In genomic region chr4:139452000-139452399, GRCh38 we compare ENCODE assay signal across 13 cellular contexts. TPM values are rescaled to one million over a fixed set of nuclear protein-coding genes. Genes with fewer than 3 reads are reported as not detected.
DNase-seq lines count a peak whose midpoint lies in the region; ATAC-seq and TF ChIP-seq lines count a peak whose summit lies in the region.
"Had no signal": no experiment of that assay in that cellular context is flagged by ENCODE, and none has a peak within 500 bp of the region (broad histone marks: within the 10 kb centered on the region; RNA-seq: fewer than 3 reads in every experiment).

No MANE protein-coding gene starts in this region.

- H3K9me3 Mint-ChIP-seq in activated T-cell treated with anti-CD3 and anti-CD28 coated beads, Interleukin-2, amount 50 U/mL, for 4 hours: no peaks in the 10 kb centered on the region
- no peaks in the 10 kb centered on the region for H3K9me3 Mint-ChIP-seq in activated B cell treated with CpG ODN at 0.5 μM for 24 hours

- peak overlapping the region; percentile 11 for H3K4me3 Mint-ChIP-seq in activated T-cell treated with anti-CD3 and anti-CD28 coated beads, Interleukin-2, amount 50 U/mL, for 4 hours
- no peak overlapping the region for H3K4me3 Mint-ChIP-seq in activated B cell treated with CpG ODN at 0.5 μM for 24 hours

- no peak for ATAC-seq in activated T-cell treated with anti-CD3 and anti-CD28 coated beads, Interleukin-2, amount 50 U/mL, for 4 hours
- ATAC-seq in activated B cell treated with CpG ODN at 0.5 μM for 24 hours (ENCODE audit: low read depth) (no peak), psoas muscle (no peak), left ventricle myocardium superior (no peak)

- no peaks in the 10 kb centered on the region for H3K9me3 ChIP-seq in spleen
- H3K9me3 ChIP-seq in psoas muscle: no peaks in the 10 kb centered on the region
- H3K9me3 ChIP-seq: BE2C, vagina had no signal

- DNase-seq in activated T-cell treated with anti-CD3 and anti-CD28 coated beads, Interleukin-2, amount 50 U/mL, for 4 hours: no peak
- no peak for DNase-seq in activated T-cell treated with anti-CD3 and anti-CD28 coated beads, Interleukin-2, amount 50 U/mL, for 48 hours
- DNase-seq in activated B cell treated with CpG ODN at 0.5 μM for 24 hours (no peak), foreskin fibroblast (no peak), spleen (no peak), psoas muscle (no peak), left ventricle myocardium superior (no peak)
- no peak for DNase-seq in activated CD4-positive, CD25-positive, alpha-beta regulatory T cell (lab: John Stamatoyannopoulos, UW)
- DNase-seq: activated effector memory CD4-positive, alpha-beta T cell treated with anti-CD3 and anti-CD28 coated beads, Interleukin-2, amount 50 U/mL, for 16 hours; BE2C; erythroblast; NCI-H2029 had no signal

- WGBS in spleen, 5 donors: 83 to 97% (median 90%) methylated on average over 1 of the region's 1 CpG
- WGBS in psoas muscle, 3 donors: 91 to 100% (median 97%) methylated on average over 1 of the region's 1 CpG

- H3K36me3 ChIP-seq in spleen (no peaks in the 10 kb centered on the region), psoas muscle (ENCODE audit: insufficient read depth in 1 of 2, low read depth in 1 of 2) (no peaks in the 10 kb centered on the region)
- H3K36me3 ChIP-seq: BE2C, vagina had no signal

- TF ChIP-seq CTCF in activated B cell treated with CpG ODN at 0.5 μM for 24 hours (IDR thresholded peaks at IDR 0.05): no peak
- no peak for TF ChIP-seq CTCF in foreskin fibroblast (IDR thresholded peaks at IDR 0.05; ENCODE audit: low read depth, low read length)
- no peak for TF ChIP-seq CTCF in spleen (IDR thresholded peaks at IDR 0.05 in 8 of 11, conservative IDR thresholded peaks at IDR 0.05 in 3 of 11)
- no peak for TF ChIP-seq CTCF in psoas muscle (IDR thresholded peaks at IDR 0.05)

- peaks cover 23 to 49% (median 40%) of the 10 kb centered on the region in 6 donors for H3K4me1 ChIP-seq in spleen
- peaks cover 16% of the 10 kb centered on the region for H3K4me1 ChIP-seq in psoas muscle
- H3K4me1 ChIP-seq: BE2C had no signal

- peak overlapping the region; percentile 98 for H3K27ac Mint-ChIP-seq in activated B cell treated with CpG ODN at 0.5 μM for 24 hours

- POLR2A ChIA-PET in activated B cell treated with CpG ODN at 0.5 μM for 24 hours (lab: Charles Lee): interaction anchor here (1.0 to 1.6 kb wide), 2 partner anchors 102 to 276 kb away, joined by 4 to 9 read pairs; no protein-coding TSS in a partner anchor

- no peaks in the 10 kb centered on the region for H3K36me3 Mint-ChIP-seq in activated T-cell treated with anti-CD3 and anti-CD28 coated beads, Interleukin-2, amount 50 U/mL, for 4 hours (ENCODE audit: insufficient read depth)
- H3K36me3 Mint-ChIP-seq in activated B cell treated with CpG ODN at 0.5 μM for 24 hours (ENCODE audit: low read depth): peaks cover 16% of the 10 kb centered on the region

- peak overlapping the region in 7 of 8 donors; percentile 96 to 99 (median 97) for H3K27ac ChIP-seq in spleen
- H3K27ac ChIP-seq in psoas muscle: no peak overlapping the region

- no peak for TF ChIP-seq POLR2A in spleen (IDR thresholded peaks at IDR 0.05)

- H3K27me3 Mint-ChIP-seq in activated T-cell treated with anti-CD3 and anti-CD28 coated beads, Interleukin-2, amount 50 U/mL, for 4 hours (ENCODE audit: low read depth): no peaks in the 10 kb centered on the region
- no peaks in the 10 kb centered on the region for H3K27me3 Mint-ChIP-seq in activated B cell treated with CpG ODN at 0.5 μM for 24 hours

- CTCF ChIA-PET in activated B cell treated with CpG ODN at 0.5 μM for 24 hours (lab: Charles Lee): interaction anchor here (1.5 kb wide), 1 partner anchor 70 kb away, joined by 3 read pairs; no protein-coding TSS in a partner anchor

- intact Hi-C loops in activated B cell treated with CpG ODN at 0.5 μM for 24 hours (cut with micrococcal nuclease) (loop anchor here (2.0 to 5.0 kb wide), 4 partner anchors 79 to 1769 kb away; partner anchors contain the start of genes ELMOD2, TBC1D9 and ZNF330), spleen (cut with DNase I; ENCODE audit: low total_unique reads) (no loop called here), psoas muscle (cut with DNase I) (no loop called here), left ventricle myocardium superior (cut with micrococcal nuclease) (loop anchor here (10.0 kb wide), 1 partner anchor 53 kb away; no protein-coding TSS in a partner anchor)

- H3K4me3 ChIP-seq in foreskin fibroblast (ENCODE audit: low read depth in 1 of 2, low read length in 2 of 2): peak overlapping the region; percentile 98 to 99
- H3K4me3 ChIP-seq in spleen: peak overlapping the region in 1 of 8 donors; percentile 86
- no peak overlapping the region for H3K4me3 ChIP-seq in psoas muscle

- H3K27me3 ChIP-seq in spleen (replicated peaks in 1 of 7) (no peaks in the 10 kb centered on the region), psoas muscle (ENCODE audit: insufficient read depth in 3 of 3, low read length in 2 of 3) (no peaks in the 10 kb centered on the region)
- H3K27me3 ChIP-seq: BE2C, vagina had no signal

- H3K4me1 Mint-ChIP-seq in activated T-cell treated with anti-CD3 and anti-CD28 coated beads, Interleukin-2, amount 50 U/mL, for 4 hours (ENCODE audit: low read depth): peaks cover 44% of the 10 kb centered on the region
- H3K4me1 Mint-ChIP-seq in activated B cell treated with CpG ODN at 0.5 μM for 24 hours: peaks cover 43% of the 10 kb centered on the region

RNA-seq across cellular contexts. Expression of gene RAB33B, which starts 1.9 kb away (rescaled TPM):
- total RNA-seq in activated T-cell treated with anti-CD3 and anti-CD28 coated beads, Interleukin-2, amount 50 U/mL, for 4 hours: 1 to 10 TPM; 5.1 to 5.6 (median 5.5) TPM
- total RNA-seq in activated B cell treated with CpG ODN at 0.5 μM for 24 hours (6.8 and 7.2 TPM in 2 replicates), spleen (10 to 100 TPM in 4 of 7 donors, 1 to 10 TPM in 3; 8.4 to 12.4 (median 10.1) TPM), psoas muscle (1 to 10 TPM; 3.4 to 4.0 (median 3.6) TPM), left ventricle myocardium superior (6.3 TPM)
- polyA plus RNA-seq in spleen (1 to 10 TPM; 3.3 to 4.4 (median 3.7) TPM), psoas muscle (1 to 10 TPM; 1.3 to 2.4 (median 2.0) TPM)

Comparison
In these comparisons a context has a peak if more than half of its experiments do, and no peak if none do; other contexts are left out.
1. intact Hi-C loops: an anchor here in activated B cell treated with CpG ODN at 0.5 μM for 24 hours (2.0 to 5.0 kb wide) and left ventricle myocardium superior (10.0 kb wide); none called in spleen and psoas muscle.